ENCODE assay signal across 8 cellular contexts in genomic region chr10:103276941-103277712, GRCh38. TPM values are rescaled to one million over a fixed set of nuclear protein-coding genes. Genes with fewer than 3 reads are reported as not detected.
DNase-seq lines count a peak whose midpoint lies in the region; ATAC-seq, FAIRE-seq and TF ChIP-seq lines count a peak whose summit lies in the region.

TSS of gene INA (plus strand) at chr10:103277138. CDS start at chr10:103277212, 74 bp downstream.

- DNase-seq in AG04449 (ENCODE audit: low read depth, low spot score) (no peak), GM12892 (ENCODE audit: insufficient read length) (peak; percentile 64), NCI-H748 treated with DMSO at 0.1 percent for 48 hours (lab: John Stamatoyannopoulos, UW) (peak; percentile 52), astrocyte of the spinal cord (ENCODE audit: low read depth, low spot score) (peak; percentile 29), kidney glomerular epithelial cell (lab: John Stamatoyannopoulos, UW) (peak; percentile 46), activated gamma-delta T cell (lab: John Stamatoyannopoulos, UW) (no peak)

- peak; percentile 68 for FAIRE-seq in GM12892 (lab: Jason Lieb, UNC)

- TF ChIP-seq POLR2A in GM12892 (IDR thresholded peaks at IDR 0.05; ENCODE audit: low read depth, low read length), result no peak

- POLR2A ChIA-PET in AG04449 (lab: Yijun Ruan, JAX), result no interaction called here

- H3K9me3 ChIP-seq in subcutaneous abdominal adipose tissue (ENCODE audit: control insufficient read depth in 5 of 5, low read length in 5 of 5), result peaks cover 0 to 4% (median 0%) of the 10 kb centered on the region in 5 donors

- in situ Hi-C loops in astrocyte of the spinal cord (cut with HindIII; ENCODE audit: low sequenced_read_pairs), result no loop called here

- no peak within 1 kb of the TSS for H3K9ac ChIP-seq in subcutaneous abdominal adipose tissue (ENCODE audit: low read length in 5 of 5)

- ATAC-seq in HG03442 (IDR thresholded peaks at IDR 0.05; ENCODE audit: unreplicated experiment), result no peak

- no peak within 1 kb of the TSS for H3K27ac ChIP-seq in subcutaneous abdominal adipose tissue (ENCODE audit: low read depth, low read length)

- no peaks in the 10 kb centered on the region for H3K36me3 ChIP-seq in subcutaneous abdominal adipose tissue (ENCODE audit: control insufficient read depth in 5 of 5, insufficient read depth in 5 of 5, low read length in 5 of 5)

- TF ChIP-seq CTCF in AG04449 (IDR thresholded peaks at IDR 0.05; ENCODE audit: insufficient read depth, low read length, missing control alignments) (no peak), astrocyte of the spinal cord (IDR thresholded peaks at IDR 0.05; ENCODE audit: low read depth, low read length) (no peak)

- CTCF ChIA-PET in AG04449 (lab: Yijun Ruan, JAX), result interaction anchor here (0.8 kb wide), 1 partner anchor 33 kb away, joined by 3 read pairs; no protein-coding TSS in a partner anchor

- H3K4me3 ChIP-seq in AG04449 (ENCODE audit: low read depth, low read length) (peak within 1 kb of the TSS; percentile 50), astrocyte of the spinal cord (ENCODE audit: low read depth, low read length) (peak within 1 kb of the TSS; percentile 12), subcutaneous abdominal adipose tissue (ENCODE audit: low read depth in 1 of 5, low read length in 5 of 5) (peak within 1 kb of the TSS in 3 of 5 donors; percentile 34 to 50 (median 39))

- peaks cover 30 to 65% (median 56%) of the 10 kb centered on the region in 5 donors for H3K27me3 ChIP-seq in subcutaneous abdominal adipose tissue (ENCODE audit: control insufficient read depth in 5 of 5, insufficient read depth in 4 of 5, low read length in 5 of 5)

- peaks cover 2 to 24% (median 16%) of the 10 kb centered on the region in 5 donors for H3K4me1 ChIP-seq in subcutaneous abdominal adipose tissue (ENCODE audit: control insufficient read depth in 5 of 5, insufficient read depth in 5 of 5, low read length in 5 of 5)

RNA-seq across cellular contexts. Expression of gene INA, which starts in this region (rescaled TPM):
- polyA plus RNA-seq in GM12892 (2012; ENCODE audit: missing spikeins), result 1.5 TPM

Comparison
In these comparisons a context has a peak if more than half of its experiments do, and no peak if none do; other contexts are left out.
1. DNase-seq: peak in GM12892 (single experiment), NCI-H748 treated with DMSO at 0.1 percent for 48 hours (single experiment), astrocyte of the spinal cord (single experiment) and kidney glomerular epithelial cell (single experiment); none in AG04449 (single experiment) and activated gamma-delta T cell (single experiment).
2. Peak in every context shown above with its lines, with median percentiles within 50 percentile points of each other: H3K4me3 ChIP-seq.